ENCODE assay signal across 22 cellular contexts in genomic region chr10:13997650-13998049, GRCh38.
"Had no signal": no experiment of that assay in that cellular context is flagged by ENCODE, and none has a peak within 500 bp of the region (broad histone marks: within the 10 kb centered on the region; RNA-seq: fewer than 3 reads in every experiment).

No MANE protein-coding gene starts in this region.

- H3K27me3 ChIP-seq: esophagus muscularis mucosa, foreskin keratinocyte, suprapubic skin, thyroid gland had no signal

- H3K4me3 ChIP-seq: esophagus muscularis mucosa, lung, prostate gland, suprapubic skin, thyroid gland had no signal

- FAIRE-seq: endometrium, urothelium cell line had no signal

- H3K9me3 ChIP-seq: esophagus muscularis mucosa, prostate gland, suprapubic skin, thyroid gland had no signal

- H3K9ac ChIP-seq: parathyroid adenoma had no signal

- H3K36me3 ChIP-seq: esophagus muscularis mucosa, prostate gland, suprapubic skin, thyroid gland had no signal

- H3K4me1 ChIP-seq: foreskin keratinocyte, parathyroid adenoma, prostate gland had no signal

- ATAC-seq: foreskin keratinocyte; natural killer cell treated with Interleukin-12 subunit alpha and Interleukin-12 subunit beta and Interleukin-15 and Interleukin-18, amount 100 ng/mL, for 72 hours; stimulated activated effector memory CD8-positive, alpha-beta T cell treated with anti-CD3 and anti-CD28 coated beads, Interleukin-12 subunit alpha, Interleukin-12 subunit beta, amount 100 ng/mL, for 72 hours; stimulated activated naive CD8-positive, alpha-beta T cell treated with anti-CD3 and anti-CD28 coated beads, Interleukin-15, Interleukin-2, amounts not matched to agents 100 U/mL and 50 U/mL, for 24 hours had no signal

- H2AFZ ChIP-seq: parathyroid adenoma had no signal

- DNase-seq: central memory CD4-positive, alpha-beta T cell; effector memory CD4-positive, alpha-beta T cell; foreskin keratinocyte; hippocampal formation; mesenchymal stem cell; midbrain; occipital lobe; retina; stimulated activated CD4-positive, alpha-beta T cell treated with anti-CD3 and anti-CD28 coated beads, Interleukin-4, amount 100 ng/mL, for 1 hour; stimulated activated CD8-positive, alpha-beta memory T cell treated with anti-CD3 and anti-CD28 coated beads, Interleukin-4, amount 100 ng/mL, for 48 hours; stimulated activated naive CD8-positive, alpha-beta T cell treated with anti-CD3 and anti-CD28 coated beads, Interleukin-15, Interleukin-2, amounts not matched to agents 100 U/mL and 50 U/mL, for 24 hours; thyroid gland had no signal

- H3K79me2 ChIP-seq: parathyroid adenoma had no signal

- H3K27ac ChIP-seq: epithelial cell of prostate, foreskin keratinocyte, parathyroid adenoma, prostate gland, suprapubic skin, thyroid gland had no signal
